ENCODE assay signal across 27 cellular contexts in genomic region chr6:151051164-151051563, GRCh38.
"Had no signal": no experiment of that assay in that cellular context is flagged by ENCODE, and none has a peak within 500 bp of the region (broad histone marks: within the 10 kb centered on the region; RNA-seq: fewer than 3 reads in every experiment).

No MANE protein-coding gene starts in this region.

- H3K4me3 Mint-ChIP-seq: activated naive CD4-positive, alpha-beta T cell treated with anti-CD3 and anti-CD28 coated beads for 36 hours; activated T-helper 1 cell treated with anti-CD3 and anti-CD28 coated beads, Interleukin-12 subunit alpha, Interleukin-12 subunit beta, Interleukin-2, Interleukin-4 antibody, amounts not matched to agents 30 ng/mL and 10 ng/mL and 1 ng/mL, durations not matched to agents 14 hours and 24 hours and 36 hours; central memory CD8-positive, alpha-beta T cell; naive B cell; stimulated activated naive B cell treated with anti-CD40 and anti-IgM and Interleukin-4, amounts not matched to agents 10 μg/mL and 1 μg/mL and 100 μg/mL, for 72 hours; T-helper 1 cell treated with Interleukin-12 subunit alpha and Interleukin-12 subunit beta and Interleukin-4 antibody, amounts not matched to agents 30 μg/mL and 1 μg/mL, for 36 hours had no signal

- H3K27me3 ChIP-seq: ovary, sigmoid colon, testis, transverse colon, uterus had no signal

- H3K9me3 ChIP-seq: left ventricle myocardium inferior, ovary, sigmoid colon, testis, transverse colon, uterus had no signal

- H3K4me3 ChIP-seq: left ventricle myocardium inferior, ovary, sigmoid colon, testis, transverse colon, uterus had no signal

- H3K4me1 Mint-ChIP-seq: central memory CD8-positive, alpha-beta T cell; naive B cell had no signal

- H3K27ac Mint-ChIP-seq: activated naive CD4-positive, alpha-beta T cell treated with anti-CD3 and anti-CD28 coated beads for 36 hours; naive B cell; progenitor cell of endocrine pancreas; stimulated activated naive B cell treated with anti-CD40 and anti-IgM and Interleukin-4, amounts not matched to agents 10 μg/mL and 1 μg/mL and 100 μg/mL, for 72 hours; T-helper 1 cell treated with Interleukin-12 subunit alpha and Interleukin-12 subunit beta and Interleukin-4 antibody, amounts not matched to agents 30 μg/mL and 1 μg/mL, for 36 hours had no signal

- ATAC-seq: activated CD4-positive, CD25-positive, alpha-beta regulatory T cell treated with anti-CD3 and anti-CD28 coated beads, Interleukin-2, amount 50 U/mL, for 24 hours; stimulated activated naive B cell treated with anti-CD40 and anti-IgM and Interleukin-4, amounts not matched to agents 10 μg/mL and 1 μg/mL and 100 μg/mL, for 72 hours had no signal

- H3K36me3 ChIP-seq: left ventricle myocardium inferior, ovary, sigmoid colon, transverse colon, uterus, WERI-Rb-1 had no signal

- H3K27me3 Mint-ChIP-seq: central memory CD8-positive, alpha-beta T cell; naive B cell; progenitor cell of endocrine pancreas; stimulated activated naive B cell treated with anti-CD40 and anti-IgM and Interleukin-4, amounts not matched to agents 10 μg/mL and 1 μg/mL and 100 μg/mL, for 72 hours had no signal

- H3K27ac ChIP-seq: left ventricle myocardium inferior, ovary, sigmoid colon, testis, transverse colon, uterus, WERI-Rb-1 had no signal

- H3K9me3 Mint-ChIP-seq: central memory CD8-positive, alpha-beta T cell had no signal

- H3K4me1 ChIP-seq: transverse colon, uterus had no signal

- DNase-seq: activated CD8-positive, alpha-beta memory T cell treated with anti-CD3 and anti-CD28 coated beads for 24 hours; activated CD8-positive, alpha-beta memory T cell treated with anti-CD3 and anti-CD28 coated beads, Interleukin-2, amount 50 U/mL, for 4 hours; activated effector memory CD4-positive, alpha-beta T cell treated with anti-CD3 and anti-CD28 coated beads, Interleukin-2, amount 50 U/mL, for 16 hours; activated naive CD4-positive, alpha-beta T cell treated with anti-CD3 and anti-CD28 coated beads for 36 hours; activated T-cell treated with anti-CD3 and anti-CD28 coated beads, Interleukin-2, amount 50 U/mL, for 1 hour; amygdala; dermis blood vessel endothelial cell; effector CD8-positive, alpha-beta T cell; left ventricle myocardium inferior; naive B cell; ovary; sigmoid colon; small intestine; stimulated activated CD4-positive, alpha-beta T cell treated with anti-CD3 and anti-CD28 coated beads, Interleukin-4, amount 100 ng/mL, for 4 hours; stimulated activated CD8-positive, alpha-beta memory T cell treated with anti-CD3 and anti-CD28 coated beads, Interleukin-4, amount 100 ng/mL, for 48 hours; stimulated activated naive B cell treated with anti-CD40 and anti-IgM and Interleukin-4, amounts not matched to agents 10 μg/mL and 1 μg/mL and 100 μg/mL, for 72 hours; SW 1271; T-helper 9 cell; testis; transverse colon; uterus; WERI-Rb-1 had no signal
